Comparison of ENCODE assay signal across 11 cellular contexts in the genomic region with DNA sequence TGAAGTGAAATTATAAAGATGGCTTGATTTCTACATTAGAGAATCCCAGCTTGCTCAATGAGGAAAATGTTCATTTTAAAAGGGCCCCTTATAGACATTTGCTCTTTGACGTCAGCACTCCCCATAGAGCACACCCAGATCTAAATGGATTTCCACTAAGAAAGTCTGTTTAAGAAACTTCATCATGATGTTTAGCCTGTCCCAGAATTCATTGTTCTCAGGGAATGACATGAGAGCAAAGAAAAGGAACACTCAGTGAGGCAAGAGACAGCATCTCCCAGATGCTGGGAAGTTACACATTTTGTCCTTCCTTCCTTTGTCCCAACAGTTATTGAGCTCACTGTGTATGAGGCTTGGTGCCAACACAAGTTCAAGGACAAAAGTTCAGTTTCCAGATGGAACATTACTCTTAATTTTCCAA. TPM values are rescaled to one million over a fixed set of nuclear protein-coding genes. Genes with fewer than 3 reads are reported as not detected.
A peak's percentile ranks its signal among the peaks of the same experiment; 100 is the strongest.
DNase-seq lines count a peak whose midpoint lies in the region; ATAC-seq, FAIRE-seq and TF ChIP-seq lines count a peak whose summit lies in the region.
"Had no signal": no experiment of that assay in that cellular context is flagged by ENCODE, and none has a peak within 500 bp of the region (broad histone marks: within the 10 kb centered on the region; RNA-seq: fewer than 3 reads in every experiment).

No MANE protein-coding gene starts in this region.

- H3K36me3 Mint-ChIP-seq in endothelial cell (ENCODE audit: low read depth, unreplicated experiment) (peaks cover 22% of the 10 kb centered on the region), nephron (ENCODE audit: low read depth) (peaks cover 9% of the 10 kb centered on the region)

- FAIRE-seq in H54 (lab: Jason Lieb, UNC) = peak; percentile 58

- H3K4me1 ChIP-seq in Panc1 (ENCODE audit: control insufficient read depth, insufficient read depth, low read length) = peaks cover 51% of the 10 kb centered on the region
- H3K4me1 ChIP-seq: parathyroid adenoma, uterus had no signal

- DNase-seq in H54 (ENCODE audit: insufficient read length, low spot score) (no peak), Panc1 (ENCODE audit: low read depth, low spot score) (no peak), endothelial cell (ENCODE audit: low spot score) (no peak), DMS79 (lab: John Stamatoyannopoulos, UW) (no peak), HPDE6-E6E7 (ENCODE audit: extremely low spot score) (no peak), NCI-H1092 (lab: John Stamatoyannopoulos, UW) (no peak), GM20000 (ENCODE audit: low spot score) (no peak)
- DNase-seq: NCI-H510A, uterus had no signal

- no peaks in the 10 kb centered on the region for H3K9me3 ChIP-seq in Panc1 (ENCODE audit: control insufficient read depth, insufficient read depth, low read depth, low read length)
- H3K9me3 ChIP-seq: uterus had no signal

- TF ChIP-seq CTCF in Panc1 (IDR thresholded peaks at IDR 0.05) = no peak
- no peak for TF ChIP-seq CTCF in endothelial cell (IDR thresholded peaks at IDR 0.05; ENCODE audit: unreplicated experiment)
- no peak for TF ChIP-seq CTCF in nephron (IDR thresholded peaks at IDR 0.05; ENCODE audit: unreplicated experiment in 3 of 3)
- no peak for TF ChIP-seq CTCF in GM20000 (IDR thresholded peaks at IDR 0.05; ENCODE audit: extremely low read depth, missing control alignments)

- H3K36me3 ChIP-seq in Panc1 (ENCODE audit: control insufficient read depth, insufficient read depth, low read length) = peaks cover 26% of the 10 kb centered on the region
- H3K36me3 ChIP-seq: uterus had no signal

- BruUV-seq in Panc1 (replicated peaks; lab: Mats Ljungman, UMichigan) = no TSS peak

- intact Hi-C loops in Panc1 (cut with micrococcal nuclease; ENCODE audit: unreplicated experiment) = loop anchor here (5.0 to 10.0 kb wide), 3 partner anchors 112 to 514 kb away; a partner anchor contains a TSS

- in situ Hi-C loops in Panc1 (cut with HindIII; ENCODE audit: low pct_unique_long_range_greater_than_20kb, low sequenced_read_pairs) = no loop called here

- H3K27ac ChIP-seq in Panc1 (ENCODE audit: low read length) = peak overlapping the region; percentile 100
- H3K27ac ChIP-seq: parathyroid adenoma had no signal

- CTCF ChIA-PET in Panc1 (lab: Charles Lee) = no interaction called here

- H3K4me1 Mint-ChIP-seq in endothelial cell (ENCODE audit: unreplicated experiment) = peaks cover 22% of the 10 kb centered on the region
- H3K4me1 Mint-ChIP-seq in nephron = peaks cover 29% of the 10 kb centered on the region

- peak overlapping the region; percentile 88 for H3K27ac Mint-ChIP-seq in endothelial cell (ENCODE audit: unreplicated experiment)
- H3K27ac Mint-ChIP-seq in nephron = peak overlapping the region in 2 of 3 experiments; percentile 64 to 75

- H3K4me3 Mint-ChIP-seq in endothelial cell (ENCODE audit: unreplicated experiment) (no peak overlapping the region), nephron (peak overlapping the region; percentile 29 to 73 (median 66))

- no peak for ATAC-seq in Panc1

- H3K4me3 ChIP-seq in Panc1 (ENCODE audit: low read depth in 2 of 2, low read length in 2 of 2) = peak overlapping the region; percentile 79 to 93
- H3K4me3 ChIP-seq: uterus had no signal

- POLR2A ChIA-PET in Panc1 (lab: Charles Lee) = interaction anchor here (0.6 to 1.3 kb wide), 6 partner anchors 14 to 533 kb away, joined by 3 to 5 read pairs (median 3); a partner anchor contains a TSS

- H3K27me3 ChIP-seq in Panc1 (ENCODE audit: control insufficient read depth, insufficient read depth, low read length) = no peaks in the 10 kb centered on the region
- H3K27me3 ChIP-seq: uterus had no signal

- no peaks in the 10 kb centered on the region for H3K9me3 Mint-ChIP-seq in endothelial cell (ENCODE audit: unreplicated experiment)
- no peaks in the 10 kb centered on the region for H3K9me3 Mint-ChIP-seq in nephron

- no peak for TF ChIP-seq POLR2A in H54 (IDR thresholded peaks at IDR 0.05; ENCODE audit: low read depth, low read length)

- H3K27me3 Mint-ChIP-seq in endothelial cell (ENCODE audit: unreplicated experiment) = peaks cover 8% of the 10 kb centered on the region
- no peaks in the 10 kb centered on the region for H3K27me3 Mint-ChIP-seq in nephron (ENCODE audit: low read depth)

RNA-seq across cellular contexts. Expression of a gene that starts 4.9 kb away (rescaled TPM):
- total RNA-seq in Panc1 (2021; ENCODE audit: unreplicated experiment) (159 TPM), endothelial cell (ENCODE audit: unreplicated experiment) (50.3 TPM)
- 124 TPM for polyA plus RNA-seq in Panc1 (2012; ENCODE audit: insufficient read length)

RNA-seq across cellular contexts. Expression of a gene that starts 57.8 kb away (rescaled TPM):
- total RNA-seq in Panc1 (2021; ENCODE audit: unreplicated experiment) (620 TPM), endothelial cell (ENCODE audit: unreplicated experiment) (603 TPM)
- 300 TPM for polyA plus RNA-seq in Panc1 (2012; ENCODE audit: insufficient read length)
